In genomic region chr2:118421648-118422047, GRCh38 we compare ENCODE assay signal across 29 cellular contexts.
"Had no signal": no experiment of that assay in that cellular context is flagged by ENCODE, and none has a peak within 500 bp of the region (broad histone marks: within the 10 kb centered on the region; RNA-seq: fewer than 3 reads in every experiment).

No MANE protein-coding gene starts in this region.

- DNase-seq: stimulated activated CD4-positive, alpha-beta T cell treated with anti-CD3 and anti-CD28 coated beads, Interleukin-2, amount 100 ng/mL, for 48 hours; stimulated activated CD4-positive, alpha-beta T cell treated with anti-CD3 and anti-CD28 coated beads, Interleukin-4, amount 100 ng/mL, for 1 hour; stimulated activated CD4-positive, alpha-beta T cell treated with anti-CD3 and anti-CD28 coated beads, Interleukin-4, amount 100 ng/mL, for 24 hours; stimulated activated CD4-positive, alpha-beta T cell treated with anti-CD3 and anti-CD28 coated beads, Interleukin-4, amount 100 ng/mL, for 4 hours; stimulated activated CD8-positive, alpha-beta memory T cell treated with anti-CD3 and anti-CD28 coated beads, Interleukin-4, amount 100 ng/mL, for 48 hours; stimulated activated naive B cell treated with anti-CD40 and anti-IgM and Interleukin-4, amounts not matched to agents 10 μg/mL and 1 μg/mL and 100 μg/mL, for 72 hours; stimulated activated naive CD4-positive, alpha-beta T cell; stimulated activated naive CD4-positive, alpha-beta T cell treated with Interleukin-2 at 50 U/mL for 16 hours; stimulated activated naive CD8-positive, alpha-beta T cell treated with anti-CD3 and anti-CD28 coated beads, Interleukin-15, amount 100 ng/mL, for 72 hours; stimulated activated naive CD8-positive, alpha-beta T cell treated with anti-CD3 and anti-CD28 coated beads, Interleukin-15, Interleukin-2, amounts not matched to agents 100 U/mL and 50 U/mL, for 24 hours; stomach; substantia nigra; testis; thyroid gland; tibial artery; transverse colon; trophoblast cell; upper lobe of left lung; upper lobe of right lung; uterus had no signal

- FAIRE-seq: urothelium cell line had no signal

- H3K27ac ChIP-seq: stomach, suprapubic skin, testis, thoracic aorta, thyroid gland, tibial artery, tibial nerve, transverse colon, upper lobe of left lung, upper lobe of right lung, uterus, vagina had no signal

- H3K27me3 Mint-ChIP-seq: stimulated activated memory B cell treated with anti-CD40 and anti-IgM and Interleukin-4, amounts not matched to agents 10 μg/mL and 1 μg/mL and 100 μg/mL, for 72 hours; stimulated activated naive B cell treated with anti-CD40 and anti-IgM and Interleukin-4, amounts not matched to agents 10 μg/mL and 1 μg/mL and 100 μg/mL, for 72 hours had no signal

- ATAC-seq: stimulated activated effector memory CD8-positive, alpha-beta T cell treated with anti-CD3 and anti-CD28 coated beads, Interleukin-12 subunit alpha, Interleukin-12 subunit beta, amount 100 ng/mL, for 72 hours; stimulated activated memory B cell treated with anti-CD40 and anti-IgM and Interleukin-4, amounts not matched to agents 10 μg/mL and 1 μg/mL and 100 μg/mL, for 72 hours; stimulated activated naive B cell treated with anti-CD40 and anti-IgM and Interleukin-4, amounts not matched to agents 10 μg/mL and 1 μg/mL and 100 μg/mL, for 72 hours; stimulated activated naive CD8-positive, alpha-beta T cell treated with anti-CD3 and anti-CD28 coated beads, Interleukin-15, amount 100 ng/mL, for 72 hours; stimulated activated naive CD8-positive, alpha-beta T cell treated with anti-CD3 and anti-CD28 coated beads, Interleukin-15, Interleukin-2, amounts not matched to agents 100 U/mL and 50 U/mL, for 24 hours; upper lobe of right lung had no signal

- H3K9me3 Mint-ChIP-seq: stimulated activated naive CD8-positive, alpha-beta T cell treated with anti-CD3 and anti-CD28 coated beads, Interleukin-15, Interleukin-2, amounts not matched to agents 100 ng/mL and 50 ng/mL, for 24 hours had no signal

- H3K4me3 ChIP-seq: stomach, suprapubic skin, testis, thoracic aorta, thyroid gland, tibial artery, tibial nerve, transverse colon, upper lobe of left lung, upper lobe of right lung, uterus, vagina had no signal

- H3K4me1 ChIP-seq: stomach, suprapubic skin, testis, thyroid gland, tibial artery, tibial nerve, transverse colon, upper lobe of left lung, upper lobe of right lung, uterus, vagina had no signal

- H3K4me3 Mint-ChIP-seq: stimulated activated effector memory CD8-positive, alpha-beta T cell treated with anti-CD3 and anti-CD28 coated beads, Interleukin-12 subunit alpha, Interleukin-12 subunit beta, amount 100 ng/mL, for 72 hours; stimulated activated memory B cell treated with anti-CD40 and anti-IgM and Interleukin-4, amounts not matched to agents 10 μg/mL and 1 μg/mL and 100 μg/mL, for 72 hours; stimulated activated naive B cell treated with anti-CD40 and anti-IgM and Interleukin-4, amounts not matched to agents 10 μg/mL and 1 μg/mL and 100 μg/mL, for 72 hours; stimulated activated naive CD8-positive, alpha-beta T cell treated with anti-CD3 and anti-CD28 coated beads, Interleukin-15, amount 100 ng/mL, for 72 hours; stimulated activated naive CD8-positive, alpha-beta T cell treated with anti-CD3 and anti-CD28 coated beads, Interleukin-15, Interleukin-2, amounts not matched to agents 100 ng/mL and 50 ng/mL, for 24 hours; type B pancreatic cell had no signal

- H3K36me3 ChIP-seq: stomach, suprapubic skin, thoracic aorta, thyroid gland, tibial artery, tibial nerve, transverse colon, upper lobe of left lung, upper lobe of right lung, uterus, vagina had no signal

- H3K27me3 ChIP-seq: stomach, suprapubic skin, testis, thyroid gland, tibial nerve, transverse colon, upper lobe of left lung, upper lobe of right lung, uterus, vagina had no signal

- H3K4me1 Mint-ChIP-seq: stimulated activated effector memory CD8-positive, alpha-beta T cell treated with anti-CD3 and anti-CD28 coated beads, Interleukin-12 subunit alpha, Interleukin-12 subunit beta, amount 100 ng/mL, for 72 hours; stimulated activated memory B cell treated with anti-CD40 and anti-IgM and Interleukin-4, amounts not matched to agents 10 μg/mL and 1 μg/mL and 100 μg/mL, for 72 hours; stimulated activated naive B cell treated with anti-CD40 and anti-IgM and Interleukin-4, amounts not matched to agents 10 μg/mL and 1 μg/mL and 100 μg/mL, for 72 hours; stimulated activated naive CD8-positive, alpha-beta T cell treated with anti-CD3 and anti-CD28 coated beads, Interleukin-15, amount 100 ng/mL, for 72 hours had no signal

- H3K36me3 Mint-ChIP-seq: stimulated activated effector memory CD8-positive, alpha-beta T cell treated with anti-CD3 and anti-CD28 coated beads, Interleukin-12 subunit alpha, Interleukin-12 subunit beta, amount 100 ng/mL, for 72 hours; stimulated activated memory B cell treated with anti-CD40 and anti-IgM and Interleukin-4, amounts not matched to agents 10 μg/mL and 1 μg/mL and 100 μg/mL, for 72 hours; stimulated activated naive B cell treated with anti-CD40 and anti-IgM and Interleukin-4, amounts not matched to agents 10 μg/mL and 1 μg/mL and 100 μg/mL, for 72 hours; type B pancreatic cell had no signal

- H3K27ac Mint-ChIP-seq: stimulated activated effector memory CD8-positive, alpha-beta T cell treated with anti-CD3 and anti-CD28 coated beads, Interleukin-12 subunit alpha, Interleukin-12 subunit beta, amount 100 ng/mL, for 72 hours; stimulated activated memory B cell treated with anti-CD40 and anti-IgM and Interleukin-4, amounts not matched to agents 10 μg/mL and 1 μg/mL and 100 μg/mL, for 72 hours; stimulated activated naive B cell treated with anti-CD40 and anti-IgM and Interleukin-4, amounts not matched to agents 10 μg/mL and 1 μg/mL and 100 μg/mL, for 72 hours; stimulated activated naive CD8-positive, alpha-beta T cell treated with anti-CD3 and anti-CD28 coated beads, Interleukin-15, amount 100 ng/mL, for 72 hours; stimulated activated naive CD8-positive, alpha-beta T cell treated with anti-CD3 and anti-CD28 coated beads, Interleukin-15, Interleukin-2, amounts not matched to agents 100 ng/mL and 50 ng/mL, for 24 hours; type B pancreatic cell had no signal

- H3K9me3 ChIP-seq: suprapubic skin, testis, thoracic aorta, thyroid gland, tibial artery, transverse colon, upper lobe of left lung, upper lobe of right lung, uterus, vagina had no signal
